In genomic region chr5:146528232-146528631, GRCh38 we compare ENCODE assay signal across 20 cellular contexts. TPM values are rescaled to one million over a fixed set of nuclear protein-coding genes. Genes with fewer than 3 reads are reported as not detected.
DNase-seq lines count a peak whose midpoint lies in the region; ATAC-seq and TF ChIP-seq lines count a peak whose summit lies in the region.
"Had no signal": no experiment of that assay in that cellular context is flagged by ENCODE, and none has a peak within 500 bp of the region (broad histone marks: within the 10 kb centered on the region; RNA-seq: fewer than 3 reads in every experiment).

No MANE protein-coding gene starts in this region.

- H3K36me3 ChIP-seq in ascending aorta: no peaks in the 10 kb centered on the region
- H3K36me3 ChIP-seq: neutrophil, SJCRH30, transverse colon had no signal

- intact Hi-C loops in ascending aorta (cut with DNase I): no loop called here

- H3K4me3 ChIP-seq in LNCaP clone FGC (ENCODE audit: low read depth, low read length) (no peak overlapping the region), ascending aorta (no peak overlapping the region)
- H3K4me3 ChIP-seq: SJCRH30, transverse colon had no signal

- H3K27me3 ChIP-seq in ascending aorta: no peaks in the 10 kb centered on the region
- H3K27me3 ChIP-seq: neutrophil had no signal

- H3K27ac ChIP-seq in VCaP: no peak overlapping the region
- no peak overlapping the region for H3K27ac ChIP-seq in ascending aorta
- H3K27ac ChIP-seq: 22Rv1, neutrophil, SJCRH30, transverse colon had no signal

- TF ChIP-seq CTCF in LNCaP clone FGC (IDR thresholded peaks at IDR 0.05; ENCODE audit: control insufficient read depth, extremely low read depth, insufficient read depth) (peak; percentile 58), VCaP (conservative IDR thresholded peaks at IDR 0.05) (peak; percentile 32; the same call in 1 of the 2 replicates), ascending aorta (IDR thresholded peaks at IDR 0.05) (no peak)

- DNase-seq in DMS 273 (lab: John Stamatoyannopoulos, UW; ENCODE audit: unreplicated experiment): peak; percentile 54
- DNase-seq in DMS 273 treated with DMSO at 0.1 percent for 48 hours (lab: John Stamatoyannopoulos, UW): no peak
- no peak for DNase-seq in LNCaP clone FGC (ENCODE audit: low read depth)
- DNase-seq in iris pigment epithelial cell (ENCODE audit: low read depth): peak; percentile 38
- no peak for DNase-seq in CD1c-positive myeloid dendritic cell (ENCODE audit: extremely low spot score)
- no peak for DNase-seq in ascending aorta (ENCODE audit: low spot score in 2 of 2)
- DNase-seq: activated CD8-positive, alpha-beta T cell treated with anti-CD3 and anti-CD28 coated beads for 36 hours; foreskin fibroblast; NCI-H1930; NCI-H774; stimulated activated CD4-positive, alpha-beta T cell treated with anti-CD3 and anti-CD28 coated beads, Interleukin-4, amount 100 ng/mL, for 1 hour; transverse colon had no signal

- ATAC-seq in HG02678 (IDR thresholded peaks at IDR 0.05; ENCODE audit: unreplicated experiment): no peak
- ATAC-seq: activated CD8-positive, alpha-beta T cell treated with anti-CD3 and anti-CD28 coated beads for 36 hours; sciatic nerve had no signal

- no peaks in the 10 kb centered on the region for H3K9me3 ChIP-seq in ascending aorta
- H3K9me3 ChIP-seq: neutrophil, SJCRH30, transverse colon had no signal

- no peaks in the 10 kb centered on the region for H3K4me1 ChIP-seq in ascending aorta
- H3K4me1 ChIP-seq: SJCRH30, transverse colon had no signal

RNA-seq across cellular contexts. Expression of gene GPR151, which starts 12.2 kb away (rescaled TPM):
- total RNA-seq in ascending aorta: not detected
- total RNA-seq: activated CD8-positive, alpha-beta T cell treated with anti-CD3 and anti-CD28 coated beads for 36 hours; activated T-helper 1 cell treated with anti-CD3 and anti-CD28 coated beads, Interleukin-12 subunit alpha, Interleukin-12 subunit beta, Interleukin-2, Interleukin-4 antibody, amounts not matched to agents 30 ng/mL and 10 ng/mL and 1 ng/mL, durations not matched to agents 14 hours and 24 hours and 36 hours; astrocyte; sciatic nerve; SJCRH30; transverse colon had no signal

Comparison
In these comparisons a context has a peak if more than half of its experiments do, and no peak if none do; other contexts are left out.
1. DNase-seq: peak in DMS 273 (single experiment) and iris pigment epithelial cell (single experiment); none in DMS 273 treated with DMSO at 0.1 percent for 48 hours (single experiment), LNCaP clone FGC (single experiment), CD1c-positive myeloid dendritic cell (single experiment) and ascending aorta (0 of 2).
2. CTCF ChIP-seq: peak in LNCaP clone FGC (single experiment) and VCaP (single experiment); none in ascending aorta (0 of 3).